Comparison of ENCODE assay signal across 2 cellular contexts in genomic region chr16:2678206-2678965, GRCh38. TPM values are rescaled to one million over a fixed set of nuclear protein-coding genes. Genes with fewer than 3 reads are reported as not detected.
"Had no signal": no experiment of that assay in that cellular context is flagged by ENCODE, and none has a peak within 500 bp of the region (broad histone marks: within the 10 kb centered on the region; RNA-seq: fewer than 3 reads in every experiment).

No MANE protein-coding gene starts in this region.

RNA-seq across cellular contexts. Expression of gene PRSS27, which starts 41.6 kb away (rescaled TPM):
- total RNA-seq: HT1080 had no signal
- polyA plus RNA-seq: IgD-negative memory B cell had no signal
